In genomic region chr17:50621562-50621961, GRCh38 we compare ENCODE assay signal across 14 cellular contexts. TPM values are rescaled to one million over a fixed set of nuclear protein-coding genes. Genes with fewer than 3 reads are reported as not detected.
A peak's percentile ranks its signal among the peaks of the same experiment; 100 is the strongest.
DNase-seq lines count a peak whose midpoint lies in the region; ATAC-seq lines count a peak whose summit lies in the region.
"Had no signal": no experiment of that assay in that cellular context is flagged by ENCODE, and none has a peak within 500 bp of the region (broad histone marks: within the 10 kb centered on the region; RNA-seq: fewer than 3 reads in every experiment).

No MANE protein-coding gene starts in this region.

- no peak overlapping the region for H3K4me2 ChIP-seq in neuronal stem cell (ENCODE audit: insufficient read depth, low read length, poor library complexity, severe bottlenecking)

- no peak overlapping the region for H2BK12ac ChIP-seq in neuronal stem cell (ENCODE audit: low read length)

- H3K18ac ChIP-seq in neuronal stem cell (ENCODE audit: low read length) = peak overlapping the region; percentile 1

- peak overlapping the region; percentile 45 for H3K23ac ChIP-seq in neuronal stem cell (ENCODE audit: low read depth, low read length, poor library complexity)

- WGBS in neuronal stem cell (ENCODE audit: extremely low coverage in 2 of 2, insufficient read length in 2 of 2, insufficient replicate concordance in 1 of 2), 2 donors = no CpG with 5 or more reads among the region's 16 CpGs

- H3K9me3 ChIP-seq in neuronal stem cell (replicated peaks in 1 of 2; ENCODE audit: control insufficient read depth in 2 of 2, insufficient read depth in 1 of 2, low read depth in 1 of 2, low read length in 2 of 2) = no peaks in the 10 kb centered on the region
- H3K9me3 ChIP-seq: right atrium auricular region had no signal

- DNase-seq in G401 (ENCODE audit: low spot score) = peak; percentile 66
- DNase-seq in NCI-H510A treated with DMSO at 0.1 percent for 48 hours (lab: John Stamatoyannopoulos, UW) = peak; percentile 83
- no peak for DNase-seq in neuronal stem cell (ENCODE audit: low spot score)
- no peak for DNase-seq in foreskin melanocyte
- DNase-seq in activated T-cell treated with anti-CD3 and anti-CD28 coated beads, Interleukin-2, amount 50 U/mL, for 1 hour = no peak
- DNase-seq in stimulated activated naive CD4-positive, alpha-beta T cell (lab: John Stamatoyannopoulos, UW) = no peak
- DNase-seq: dermis blood vessel endothelial cell; NK-92 treated with Interleukin-12 subunit alpha and Interleukin-12 subunit beta, amount 100 ng/mL, for 24 hours; stimulated activated CD4-positive, alpha-beta T cell treated with anti-CD3 and anti-CD28 coated beads, Interleukin-4, amount 100 ng/mL, for 24 hours had no signal

- no peak overlapping the region for H3K4ac ChIP-seq in neuronal stem cell (ENCODE audit: low read length)

- ATAC-seq in HG03196 (IDR thresholded peaks at IDR 0.05; ENCODE audit: unreplicated experiment) = no peak
- ATAC-seq: GM12878; stimulated activated memory B cell treated with anti-CD40 and anti-IgM and Interleukin-4, amounts not matched to agents 10 μg/mL and 1 μg/mL and 100 μg/mL, for 72 hours had no signal

- no peak overlapping the region for H3K4me3 ChIP-seq in neuronal stem cell (ENCODE audit: low read length in 2 of 2)
- H3K4me3 ChIP-seq: GM12878, right atrium auricular region had no signal

- H2AFZ ChIP-seq in neuronal stem cell (ENCODE audit: low read length) = peak overlapping the region; percentile 21

- no peaks in the 10 kb centered on the region for H3K79me1 ChIP-seq in neuronal stem cell (ENCODE audit: low read depth, low read length)

- peaks cover 0 to 7% (median 2%) of the 10 kb centered on the region in 3 experiments for H3K27me3 ChIP-seq in neuronal stem cell (ENCODE audit: control insufficient read depth in 3 of 3, insufficient read depth in 3 of 3, low read depth in 1 of 3, low read length in 3 of 3)
- H3K27me3 ChIP-seq: right atrium auricular region had no signal

- no peak overlapping the region for H2BK15ac ChIP-seq in neuronal stem cell (ENCODE audit: low read length)

- H4K8ac ChIP-seq in neuronal stem cell (ENCODE audit: low read depth, low read length) = no peak overlapping the region

- H2AK5ac ChIP-seq in neuronal stem cell (ENCODE audit: low read depth, low read length) = peak overlapping the region; percentile 99

- no peak overlapping the region for H3K14ac ChIP-seq in neuronal stem cell (ENCODE audit: low read length)

- no peak overlapping the region for H3K9ac ChIP-seq in neuronal stem cell (ENCODE audit: low read depth, low read length, poor library complexity)

- peaks cover 29 to 37% of the 10 kb centered on the region in 2 donors for H3K4me1 ChIP-seq in neuronal stem cell (ENCODE audit: control insufficient read depth in 2 of 2, insufficient read depth in 1 of 2, low read depth in 1 of 2, low read length in 2 of 2)

- H4K91ac ChIP-seq in neuronal stem cell (ENCODE audit: low read depth, low read length, poor library complexity) = peak overlapping the region; percentile 6

- H2BK5ac ChIP-seq in neuronal stem cell (ENCODE audit: low read length) = no peak overlapping the region

- no peaks in the 10 kb centered on the region for H3K36me3 ChIP-seq in neuronal stem cell (replicated peaks in 1 of 2; ENCODE audit: control insufficient read depth in 2 of 2, insufficient read depth in 2 of 2, low read length in 2 of 2)
- H3K36me3 ChIP-seq: right atrium auricular region had no signal

- peak overlapping the region; percentile 23 for H3K27ac ChIP-seq in cingulate gyrus (ENCODE audit: low read depth, low read length)
- no peak overlapping the region for H3K27ac ChIP-seq in neuronal stem cell (replicated peaks; ENCODE audit: low read length)
- H3K27ac ChIP-seq: right atrium auricular region had no signal

- no peak overlapping the region for H2BK120ac ChIP-seq in neuronal stem cell (ENCODE audit: low read depth, low read length)

- in situ Hi-C loops in G401 (cut with HindIII; ENCODE audit: low sequenced_read_pairs) = no loop called here

RNA-seq across cellular contexts. Expression of gene ABCC3, which starts 13.1 kb away (rescaled TPM):
- not detected in 2 replicates for total RNA-seq in G401 (2014; rRNA removed; shearing (Covaris generic))
- polyA plus RNA-seq in neuronal stem cell (2013, experiment 1 of 2) = 0.26 TPM
- polyA plus RNA-seq in neuronal stem cell (2013, experiment 2 of 2) = 0.22 TPM

Comparison
In these comparisons a context has a peak if more than half of its experiments do, and no peak if none do; other contexts are left out.
1. DNase-seq: peak in G401 (single experiment) and NCI-H510A treated with DMSO at 0.1 percent for 48 hours (single experiment); none in neuronal stem cell (single experiment), foreskin melanocyte (single experiment), activated T-cell treated with anti-CD3 and anti-CD28 coated beads, Interleukin-2, amount 50 U/mL, for 1 hour (single experiment) and stimulated activated naive CD4-positive, alpha-beta T cell (0 of 6).